8 cellular contexts compared by ENCODE assay signal in genomic region chrX:18768-19454, GRCh38.
DNase-seq lines count a peak whose midpoint lies in the region; ATAC-seq and TF ChIP-seq lines count a peak whose summit lies in the region.
"Not testable (repeated sequence)": the region's sequence is repeated elsewhere in the genome, so short reads cannot be mapped to it uniquely, and the experiment has no call there.

No MANE protein-coding gene starts in this region.

- H3K36me3 Mint-ChIP-seq in activated CD4-positive, alpha-beta memory T cell treated with anti-CD3 and anti-CD28 coated beads for 36 hours; memory B cell: not testable (repeated sequence)

- not testable (repeated sequence) for H3K9me3 Mint-ChIP-seq in activated CD4-positive, alpha-beta memory T cell treated with anti-CD3 and anti-CD28 coated beads for 36 hours; memory B cell; stimulated activated naive CD8-positive, alpha-beta T cell treated with anti-CD3 and anti-CD28 coated beads, Interleukin-15, amount 100 ng/mL, for 72 hours

- H3K4me3 Mint-ChIP-seq in activated CD4-positive, alpha-beta memory T cell treated with anti-CD3 and anti-CD28 coated beads for 36 hours; memory B cell; stimulated activated naive CD8-positive, alpha-beta T cell treated with anti-CD3 and anti-CD28 coated beads, Interleukin-15, amount 100 ng/mL, for 72 hours: not testable (repeated sequence)

- intact Hi-C loops in activated CD4-positive, alpha-beta memory T cell treated with anti-CD3 and anti-CD28 coated beads for 36 hours (cut with micrococcal nuclease); dorsolateral prefrontal cortex (cut with DNase I): not testable (repeated sequence)

- H3K4me3 ChIP-seq in dorsolateral prefrontal cortex, result not testable (repeated sequence)

- H3K27me3 Mint-ChIP-seq in activated CD4-positive, alpha-beta memory T cell treated with anti-CD3 and anti-CD28 coated beads for 36 hours; memory B cell; stimulated activated naive CD8-positive, alpha-beta T cell treated with anti-CD3 and anti-CD28 coated beads, Interleukin-15, amount 100 ng/mL, for 72 hours: not testable (repeated sequence)

- peak; percentile 78 for DNase-seq in activated CD4-positive, alpha-beta memory T cell treated with anti-CD3 and anti-CD28 coated beads for 36 hours
- peak in 6 of 10 donors; percentile 26 to 66 (median 38) for DNase-seq in dorsolateral prefrontal cortex
- DNase-seq in memory B cell (ENCODE audit: low spot score in 2 of 2), result peak in 1 of 2 donors; percentile 44
- peak in 1 of 2 donors; percentile 69 for DNase-seq in stimulated activated naive CD8-positive, alpha-beta T cell treated with anti-CD3 and anti-CD28 coated beads, Interleukin-15, amount 100 ng/mL, for 72 hours

- H3K27ac Mint-ChIP-seq in activated CD4-positive, alpha-beta memory T cell treated with anti-CD3 and anti-CD28 coated beads for 36 hours; memory B cell; stimulated activated naive CD8-positive, alpha-beta T cell treated with anti-CD3 and anti-CD28 coated beads, Interleukin-15, amount 100 ng/mL, for 72 hours: not testable (repeated sequence)

- POLR2A ChIA-PET in activated CD4-positive, alpha-beta memory T cell treated with anti-CD3 and anti-CD28 coated beads for 36 hours (lab: Charles Lee), result not testable (repeated sequence)

- not testable (repeated sequence) for H3K4me1 Mint-ChIP-seq in activated CD4-positive, alpha-beta memory T cell treated with anti-CD3 and anti-CD28 coated beads for 36 hours (ENCODE audit: low read depth); memory B cell; stimulated activated naive CD8-positive, alpha-beta T cell treated with anti-CD3 and anti-CD28 coated beads, Interleukin-15, amount 100 ng/mL, for 72 hours

- TF ChIP-seq CTCF in dorsolateral prefrontal cortex (IDR thresholded peaks at IDR 0.05 in 54 of 56, conservative IDR thresholded peaks at IDR 0.05 in 2 of 56; ENCODE audit: low read depth in 1 of 56, partially characterized antibody in 56 of 56), result not testable (repeated sequence)

- ATAC-seq in GM18508 (IDR thresholded peaks at IDR 0.05; ENCODE audit: insufficient read depth, unreplicated experiment) (peak; percentile 55), GM21390 (IDR thresholded peaks at IDR 0.05; ENCODE audit: unreplicated experiment) (peak; percentile 98), HG02970 (IDR thresholded peaks at IDR 0.05; ENCODE audit: low FRiP score, unreplicated experiment) (peak; percentile 86), HG03575 (IDR thresholded peaks at IDR 0.05; ENCODE audit: extremely low read depth, insufficient number of reproducible peaks, low FRiP score, unreplicated experiment) (peak; percentile 68), memory B cell (ENCODE audit: low read depth) (peak; percentile 90)
- ATAC-seq in stimulated activated naive CD8-positive, alpha-beta T cell treated with anti-CD3 and anti-CD28 coated beads, Interleukin-15, amount 100 ng/mL, for 72 hours, result peak; percentile 90

- CTCF ChIA-PET in activated CD4-positive, alpha-beta memory T cell treated with anti-CD3 and anti-CD28 coated beads for 36 hours (lab: Charles Lee), result not testable (repeated sequence)

- H3K27me3 ChIP-seq in dorsolateral prefrontal cortex, result not testable (repeated sequence)

- H3K27ac ChIP-seq in dorsolateral prefrontal cortex, result not testable (repeated sequence)
